39 cellular contexts compared by ENCODE assay signal in the genomic region with DNA sequence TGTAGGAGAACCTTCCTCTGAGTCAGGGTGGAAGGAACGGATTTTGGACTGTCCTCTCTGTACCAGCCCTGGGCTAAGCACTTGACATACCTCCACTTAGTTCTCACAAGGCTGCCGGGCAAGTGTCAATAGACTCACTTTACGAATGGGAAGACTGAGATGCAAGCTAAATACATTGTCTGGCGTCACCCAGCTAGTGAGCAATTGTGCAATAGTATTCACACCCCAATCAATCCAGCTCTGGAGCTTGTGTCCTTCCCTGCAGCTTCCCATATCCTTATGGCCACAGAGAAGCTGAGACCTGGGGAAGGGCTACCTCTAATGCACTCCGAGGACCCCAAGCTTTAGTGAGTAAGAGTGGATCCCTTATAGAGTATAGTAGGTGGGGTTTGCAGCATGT. TPM values are rescaled to one million over a fixed set of nuclear protein-coding genes. Genes with fewer than 3 reads are reported as not detected.
"Had no signal": no experiment of that assay in that cellular context is flagged by ENCODE, and none has a peak within 500 bp of the region (broad histone marks: within the 10 kb centered on the region; RNA-seq: fewer than 3 reads in every experiment).

No MANE protein-coding gene starts in this region.

- H3K27me3 ChIP-seq: MG63 had no signal

- H3K4me3 ChIP-seq: MG63 had no signal

- H3K36me3 ChIP-seq: MG63 had no signal

- H3K9me3 ChIP-seq: MG63 had no signal

- DNase-seq: Kasumi-1, MM.1S, MV-4-11, NCI-H1048, NCI-H1092, NCI-H1092 treated with DMSO at 0.1 percent for 48 hours, NCI-H1105, NCI-H1105 treated with DMSO at 0.1 percent for 48 hours, NCI-H1417, NCI-H1417 treated with DMSO at 0.1 percent for 48 hours, NCI-H1436, NCI-H1436 treated with DMSO at 0.1 percent for 48 hours, NCI-H146, NCI-H1694, NCI-H1694 treated with DMSO at 0.1 percent for 48 hours, NCI-H187, NCI-H187 treated with DMSO at 0.1 percent for 48 hours, NCI-H1930, NCI-H2029, NCI-H2029 treated with DMSO at 0.1 percent for 48 hours, NCI-H2081, NCI-H2081 treated with DMSO at 0.1 percent for 48 hours, NCI-H2107, NCI-H2171, NCI-H2171 treated with DMSO at 0.1 percent for 48 hours, NCI-H2227 treated with DMSO at 0.1 percent for 48 hours, NCI-H226, NCI-H345, NCI-H446, NCI-H446 treated with DMSO at 0.1 percent for 48 hours, NCI-H510A, NCI-H510A treated with DMSO at 0.1 percent for 48 hours, NCI-H524, NCI-H524 treated with DMSO at 0.1 percent for 48 hours had no signal

RNA-seq across cellular contexts. Expression of gene SLC6A2, which starts 39.8 kb away (rescaled TPM):
- total RNA-seq: LHCN-M2, M059J, MCF 10A, NCI-H460 had no signal
